In genomic region chr2:141703506-141703905, GRCh38 we compare ENCODE assay signal across 32 cellular contexts.
"Had no signal": no experiment of that assay in that cellular context is flagged by ENCODE, and none has a peak within 500 bp of the region (broad histone marks: within the 10 kb centered on the region; RNA-seq: fewer than 3 reads in every experiment).

No MANE protein-coding gene starts in this region.

- H3K4me3 ChIP-seq: cardiac muscle cell, Peyer's patch had no signal

- H3K36me3 ChIP-seq: cardiac muscle cell, Peyer's patch had no signal

- DNase-seq: activated B cell treated with CpG ODN at 0.5 μM for 24 hours; activated CD4-positive, alpha-beta memory T cell treated with anti-CD3 and anti-CD28 coated beads, Interleukin-2, amount 10 ng/mL, durations not matched to agents 7 days and 5 days; activated CD4-positive, alpha-beta T cell treated with anti-CD3 and anti-CD28 coated beads for 48 hours; activated CD4-positive, CD25-positive, alpha-beta regulatory T cell treated with anti-CD3 and anti-CD28 coated beads, Interleukin-2, amount 50 U/mL, for 72 hours; activated CD8-positive, alpha-beta memory T cell treated with anti-CD3 and anti-CD28 coated beads for 24 hours; activated CD8-positive, alpha-beta memory T cell treated with anti-CD3 and anti-CD28 coated beads, Interleukin-2, amount 10 ng/mL, durations not matched to agents 7 days and 5 days; activated CD8-positive, alpha-beta memory T cell treated with anti-CD3 and anti-CD28 coated beads, Interleukin-2, amount 50 U/mL, for 48 hours; activated effector memory CD4-positive, alpha-beta T cell treated with Interleukin-2 at 50 U/mL for 16 hours; activated naive CD4-positive, alpha-beta T cell treated with anti-CD3 and anti-CD28 coated beads, Interleukin-2, amount 10 ng/mL, durations not matched to agents 7 days and 5 days; activated naive CD8-positive, alpha-beta T cell treated with anti-CD3 and anti-CD28 coated beads, Interleukin-2, amount 50 U/mL, for 24 hours; activated T-cell treated with anti-CD3 and anti-CD28 coated beads, Interleukin-2, amount 50 U/mL, for 48 hours; amniotic stem cell; aorta; Karpas-422; KBM-7; NCI-H1048; NCI-H1417 treated with DMSO at 0.1 percent for 48 hours; NCI-H187 treated with DMSO at 0.1 percent for 48 hours; NCI-H2081; NCI-H226; NCI-H510A; NCI-H526; NK-92 treated with Interleukin-12 subunit alpha and Interleukin-12 subunit beta, amount 100 ng/mL, for 24 hours; PC-3; Peyer's patch; RPMI8226; SIG-M5; SW 1271; T-helper 1 cell; T-helper 2 cell; T-helper 9 cell had no signal

- H3K9me3 ChIP-seq: Peyer's patch had no signal

- H3K27ac ChIP-seq: cardiac muscle cell, Peyer's patch had no signal
